Comparison of ENCODE assay signal across 9 cellular contexts in the genomic region with DNA sequence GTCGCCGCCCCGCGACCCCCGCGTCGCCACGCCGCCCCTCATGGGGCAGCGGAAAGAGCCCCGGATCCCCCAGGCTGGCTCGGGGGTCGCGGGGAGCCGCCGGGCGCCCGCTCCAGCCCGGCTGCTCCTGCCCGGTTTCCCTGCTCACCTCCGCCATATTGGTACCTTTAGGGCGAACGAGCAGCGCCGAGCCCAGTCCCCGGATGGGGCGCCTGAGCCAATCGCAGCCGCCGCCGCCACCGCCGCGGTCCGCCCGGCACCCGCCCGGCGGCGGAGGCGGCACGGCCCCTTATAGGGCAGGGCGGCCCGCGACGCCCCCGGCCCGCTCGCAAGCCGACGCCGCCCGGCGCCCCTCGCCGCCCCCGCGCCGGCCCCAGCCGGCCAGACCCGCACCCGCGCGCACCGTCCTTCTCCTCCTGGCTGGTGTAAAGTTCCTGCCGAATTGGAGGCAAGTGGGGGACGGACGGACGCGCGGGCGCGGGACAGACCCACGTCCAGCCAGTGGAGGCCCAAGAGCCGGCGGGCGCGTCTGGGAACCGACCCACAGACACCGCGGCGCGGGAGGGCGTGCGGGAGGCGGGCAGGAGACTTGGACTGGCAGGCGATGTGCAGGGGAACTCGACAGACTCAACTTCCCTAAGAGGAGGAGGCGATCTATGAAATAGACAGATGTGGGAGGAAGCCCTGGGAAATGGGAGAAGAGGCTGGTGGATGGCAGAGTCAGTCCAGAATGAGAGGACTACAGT. TPM values are rescaled to one million over a fixed set of nuclear protein-coding genes. Genes with fewer than 3 reads are reported as not detected.
A peak's percentile ranks its signal among the peaks of the same experiment; 100 is the strongest.
DNase-seq lines count a peak whose midpoint lies in the region; ATAC-seq, FAIRE-seq and TF ChIP-seq lines count a peak whose summit lies in the region.
"Had no signal": no experiment of that assay in that cellular context is flagged by ENCODE, and none has a peak within 500 bp of the region (broad histone marks: within the 10 kb centered on the region; RNA-seq: fewer than 3 reads in every experiment).

A gene with protein sequence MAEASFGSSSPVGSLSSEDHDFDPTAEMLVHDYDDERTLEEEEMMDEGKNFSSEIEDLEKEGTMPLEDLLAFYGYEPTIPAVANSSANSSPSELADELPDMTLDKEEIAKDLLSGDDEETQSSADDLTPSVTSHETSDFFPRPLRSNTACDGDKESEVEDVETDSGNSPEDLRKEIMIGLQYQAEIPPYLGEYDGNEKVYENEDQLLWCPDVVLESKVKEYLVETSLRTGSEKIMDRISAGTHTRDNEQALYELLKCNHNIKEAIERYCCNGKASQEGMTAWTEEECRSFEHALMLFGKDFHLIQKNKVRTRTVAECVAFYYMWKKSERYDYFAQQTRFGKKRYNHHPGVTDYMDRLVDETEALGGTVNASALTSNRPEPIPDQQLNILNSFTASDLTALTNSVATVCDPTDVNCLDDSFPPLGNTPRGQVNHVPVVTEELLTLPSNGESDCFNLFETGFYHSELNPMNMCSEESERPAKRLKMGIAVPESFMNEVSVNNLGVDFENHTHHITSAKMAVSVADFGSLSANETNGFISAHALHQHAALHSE (minus strand): TSS at position 178 of the 746 bp plus-strand sequence. CDS start 21 bp downstream, at position 157.

- peaks cover 4 to 5% of the 10 kb centered on the region in 2 experiments for H4K20me1 ChIP-seq in H1 (replicated peaks in 1 of 2; ENCODE audit: control insufficient read depth in 1 of 2, insufficient read depth in 2 of 2, low read length in 2 of 2)

- peak; percentile 92 for ATAC-seq in HG03354 (IDR thresholded peaks at IDR 0.05; ENCODE audit: poor library complexity, severe bottlenecking, unreplicated experiment)

- H3K27ac ChIP-seq in H1 (ENCODE audit: low read depth, low read length) = peak within 1 kb of the TSS; percentile 86
- peak within 1 kb of the TSS; percentile 75 for H3K27ac ChIP-seq in mesodermal cell (ENCODE audit: low read depth, low read length, severe bottlenecking)

- TF ChIP-seq EP300 in H1 (IDR thresholded peaks at IDR 0.05; ENCODE audit: borderline replicate concordance in 1 of 2, low read depth in 2 of 2, low read length in 2 of 2) = no peak

- H2BK120ac ChIP-seq in H1 (replicated peaks; ENCODE audit: low read depth, low read length) = peak within 1 kb of the TSS; percentile 48

- peak within 1 kb of the TSS; percentile 39 for H3K56ac ChIP-seq in H1 (replicated peaks; ENCODE audit: insufficient read length, low read depth, low read length)

- peak within 1 kb of the TSS; percentile 96 for H2AFZ ChIP-seq in H1 (ENCODE audit: low read length)

- peak within 1 kb of the TSS; percentile 7 for H4K91ac ChIP-seq in H1 (replicated peaks; ENCODE audit: insufficient read length, low read length)

- peaks cover 4 to 34% of the 10 kb centered on the region in 2 experiments; a peak in 3 of 4 replicates for H3K79me2 ChIP-seq in H1 (ENCODE audit: control insufficient read depth in 1 of 2, insufficient read depth in 2 of 2, low read length in 2 of 2)

- H2BK20ac ChIP-seq in H1 (ENCODE audit: low read length) = no peak within 1 kb of the TSS

- peak within 1 kb of the TSS; percentile 85 for H3K4me3 ChIP-seq in BE2C (ENCODE audit: low read depth, low read length)
- H3K4me3 ChIP-seq in H1 (ENCODE audit: extremely low read depth in 1 of 4, insufficient read depth in 2 of 4, low read depth in 3 of 4, low read length in 4 of 4) = peak within 1 kb of the TSS; percentile 59 to 89 (median 82)
- H3K4me3 ChIP-seq in mesodermal cell (ENCODE audit: extremely low read depth, insufficient read depth, low read length, poor library complexity, severe bottlenecking) = peak within 1 kb of the TSS; percentile 84

- H2BK5ac ChIP-seq in H1 (ENCODE audit: low read depth, low read length) = peak within 1 kb of the TSS; percentile 89

- no peaks in the 10 kb centered on the region for H3K27me3 ChIP-seq in BE2C
- peaks cover 0 to 7% (median 2%) of the 10 kb centered on the region in 4 experiments; a peak in 3 of 7 replicates for H3K27me3 ChIP-seq in H1 (replicated peaks in 1 of 4; ENCODE audit: control insufficient read depth in 3 of 4, extremely low read depth in 1 of 4, insufficient read depth in 3 of 4, low read length in 3 of 4)

- H3K23me2 ChIP-seq in H1 (ENCODE audit: low read depth, low read length) = peaks cover 13% of the 10 kb centered on the region

- TF ChIP-seq RAD21 in H1 (IDR thresholded peaks at IDR 0.05 in 1 of 2, conservative IDR thresholded peaks at IDR 0.05 in 1 of 2; ENCODE audit: low read depth in 2 of 2, low read length in 2 of 2) = no peak

- H2BK12ac ChIP-seq in H1 (ENCODE audit: low read depth, low read length) = peak within 1 kb of the TSS; percentile 84

- no peak within 1 kb of the TSS for H3K14ac ChIP-seq in H1 (ENCODE audit: insufficient read length)

- peak within 1 kb of the TSS; percentile 96; the same call in 1 of the 2 replicates for H4K8ac ChIP-seq in H1 (ENCODE audit: extremely low read depth, insufficient read depth, low read length)

- H3K9ac ChIP-seq in H1 (replicated peaks in 1 of 4; ENCODE audit: extremely low read depth in 1 of 4, low read depth in 3 of 4, low read length in 3 of 4) = peak within 1 kb of the TSS; percentile 77 to 100 (median 87)

- 2% methylated on average over 28 of the region's 89 CpGs; no CpG with 5 or more reads in 1 of the 2 experiments for WGBS in H1 (ENCODE audit: extremely low coverage in 1 of 2, insufficient coverage in 1 of 2, insufficient read length in 1 of 2, insufficient replicate concordance in 2 of 2, low coverage in 1 of 2, low lambda C conversion rate in 2 of 2, missing lambda C conversion rate in 1 of 2), 2 experiments
- WGBS in mesodermal cell (ENCODE audit: insufficient coverage in 2 of 2), 2 experiments = 0 to 1% methylated on average over 55 to 78 of the region's 89 CpGs

- H3K9me3 ChIP-seq in BE2C (no peaks in the 10 kb centered on the region), H1 (ENCODE audit: insufficient read depth in 2 of 2, low read depth in 1 of 2, low read length in 1 of 2) (no peaks in the 10 kb centered on the region), mesodermal cell (ENCODE audit: control insufficient read depth, low read length) (no peaks in the 10 kb centered on the region)

- H3K36me3 ChIP-seq in BE2C (peaks cover 7% of the 10 kb centered on the region), H1 (ENCODE audit: control insufficient read depth in 2 of 4, insufficient read depth in 4 of 4, low read length in 3 of 4) (peaks cover 0 to 21% (median 0%) of the 10 kb centered on the region in 4 experiments; a peak in 2 of 8 replicates), mesodermal cell (ENCODE audit: control insufficient read depth, insufficient read depth, low read length) (peaks cover 22% of the 10 kb centered on the region)

- no peak for FAIRE-seq in H1 (lab: Jason Lieb, UNC)
- FAIRE-seq: endometrium had no signal

- DNase-seq in BE2C = peak; percentile 90
- DNase-seq in NCI-H774 (lab: John Stamatoyannopoulos, UW) = peak; percentile 67
- peak; percentile 27 to 84 for DNase-seq in H1 (ENCODE audit: low read depth in 1 of 2, low spot score in 2 of 2)
- peak; percentile 48 to 59 for DNase-seq in stimulated activated CD8-positive, alpha-beta memory T cell treated with anti-CD3 and anti-CD28 coated beads, Interleukin-15, amount 100 ng/mL, for 4 hours (ENCODE audit: low read depth in 2 of 2)

- peak within 1 kb of the TSS; percentile 39 for H3K4ac ChIP-seq in H1 (replicated peaks; ENCODE audit: insufficient read length, low read depth, low read length)

- H3K4me1 ChIP-seq in BE2C = no peaks in the 10 kb centered on the region
- peaks cover 0 to 5% (median 2%) of the 10 kb centered on the region in 4 experiments; a peak in 3 of 7 replicates for H3K4me1 ChIP-seq in H1 (replicated peaks in 1 of 4; ENCODE audit: control insufficient read depth in 3 of 4, insufficient read depth in 4 of 4, low read length in 3 of 4)
- H3K4me1 ChIP-seq in mesodermal cell (ENCODE audit: control insufficient read depth, insufficient read depth, low read length, poor library complexity, severe bottlenecking) = peaks cover 7% of the 10 kb centered on the region

- no peak within 1 kb of the TSS for H3K23ac ChIP-seq in H1 (ENCODE audit: insufficient read length)

- H4K5ac ChIP-seq in H1 (ENCODE audit: insufficient read length, low read depth, low read length) = peak within 1 kb of the TSS; percentile 51

- no peak within 1 kb of the TSS for H2BK15ac ChIP-seq in H1 (ENCODE audit: low read length)

- 0 out of 2 replicates have a peak, but pooled peaks cover 4% of the 10 kb centered on the region for H3K79me1 ChIP-seq in H1 (ENCODE audit: low read depth, low read length)

- peak; percentile 66 for TF ChIP-seq POLR2A in GM19099 (IDR thresholded peaks at IDR 0.05; ENCODE audit: extremely low read depth, insufficient read length, low read depth)
- TF ChIP-seq POLR2A in H1 (IDR thresholded peaks at IDR 0.05; ENCODE audit: control extremely low read depth in 1 of 2, low read depth in 2 of 2, low read length in 2 of 2) = peak in 1 of 2 experiments; percentile 75; a peak in 2 of 3 replicates

- peak within 1 kb of the TSS; percentile 92 for H3K18ac ChIP-seq in H1 (ENCODE audit: extremely low read depth, low read length)

- POLR2A ChIA-PET in activated CD8-positive, alpha-beta memory T cell treated with anti-CD3 and anti-CD28 coated beads for 36 hours (lab: Charles Lee) = no interaction called here
- POLR2A ChIA-PET in H1 (lab: Charles Lee; ENCODE audit: partially characterized antibody) = no interaction called here

- H2AK5ac ChIP-seq in H1 (ENCODE audit: low read depth, low read length) = 0 out of 2 replicates have a peak within 1 kb of the TSS, but pooled peaks have one; percentile 39

- H3K4me2 ChIP-seq in H1 (ENCODE audit: insufficient read depth in 1 of 2, low read depth in 2 of 2, low read length in 2 of 2) = peak within 1 kb of the TSS; percentile 92 to 93

- TF ChIP-seq CTCF in BE2C (IDR thresholded peaks at IDR 0.05; ENCODE audit: low read depth, low read length) (no peak), H1 (IDR thresholded peaks at IDR 0.05; ENCODE audit: control extremely low read depth in 1 of 3, insufficient read depth in 1 of 3, low read depth in 1 of 3, low read length in 3 of 3) (no peak)

- CTCF ChIA-PET in activated CD8-positive, alpha-beta memory T cell treated with anti-CD3 and anti-CD28 coated beads for 36 hours (lab: Charles Lee) = no interaction called here
- CTCF ChIA-PET in H1 (lab: Charles Lee; ENCODE audit: partially characterized antibody) = no interaction called here

RNA-seq across cellular contexts. Expression of the gene that starts here (rescaled TPM):
- polyA plus RNA-seq in BE2C (2012; ENCODE audit: insufficient read depth, insufficient read length, low read depth) = 13.7 TPM
- total RNA-seq in activated CD8-positive, alpha-beta memory T cell treated with anti-CD3 and anti-CD28 coated beads for 36 hours = 10 to 100 TPM; 21.4 to 24.1 TPM
- 32.9 and 33.3 TPM in 2 replicates for total RNA-seq in H1 (2021; fragmentation: NEBNext Ultra II Directional; extraction: Animal tissue kit (Norgen Biotek cat#: 25700))
- 7.7 and 9.6 TPM in 2 replicates for polyA plus RNA-seq in H1 (2011; rRNA removed)
- 9.2 TPM for polyA plus RNA-seq in H1 (2011; cell fraction: cytosol; rRNA removed)
- 12.7 TPM for polyA plus RNA-seq in H1 (2011; cell fraction: nucleus; rRNA removed)
- polyA plus RNA-seq in H1 (2012, experiment 1 of 2) = 14.4 to 27.8 TPM (median 17.6 TPM) in 4 replicates
- polyA plus RNA-seq in H1 (2012, experiment 2 of 2) = 0.70 TPM
- polyA plus RNA-seq in H1 (2013, experiment 1 of 2) = 13.0 TPM
- 12.4 TPM for polyA plus RNA-seq in H1 (2013, experiment 2 of 2)
- 37.5 and 52.8 TPM in 2 replicates for polyA minus RNA-seq in H1 (2011; rRNA and poly(A)+ RNA removed)
- 16.1 TPM for polyA minus RNA-seq in H1 (2011; cell fraction: cytosol; rRNA and poly(A)+ RNA removed)
- 28.2 TPM for polyA minus RNA-seq in H1 (2011; cell fraction: nucleus; rRNA and poly(A)+ RNA removed)
- 22.8 TPM for polyA plus RNA-seq in mesodermal cell (2013, experiment 1 of 2)
- polyA plus RNA-seq in mesodermal cell (2013, experiment 2 of 2) = 23.4 TPM

Comparison
In these comparisons a context has a peak if more than half of its experiments do, and no peak if none do; other contexts are left out.
1. Peak in every context shown above with its lines: DNase-seq, ATAC-seq, H3K4me3 ChIP-seq and H3K27ac ChIP-seq.